Comparison of ENCODE assay signal across 1 cellular context in the genomic region with DNA sequence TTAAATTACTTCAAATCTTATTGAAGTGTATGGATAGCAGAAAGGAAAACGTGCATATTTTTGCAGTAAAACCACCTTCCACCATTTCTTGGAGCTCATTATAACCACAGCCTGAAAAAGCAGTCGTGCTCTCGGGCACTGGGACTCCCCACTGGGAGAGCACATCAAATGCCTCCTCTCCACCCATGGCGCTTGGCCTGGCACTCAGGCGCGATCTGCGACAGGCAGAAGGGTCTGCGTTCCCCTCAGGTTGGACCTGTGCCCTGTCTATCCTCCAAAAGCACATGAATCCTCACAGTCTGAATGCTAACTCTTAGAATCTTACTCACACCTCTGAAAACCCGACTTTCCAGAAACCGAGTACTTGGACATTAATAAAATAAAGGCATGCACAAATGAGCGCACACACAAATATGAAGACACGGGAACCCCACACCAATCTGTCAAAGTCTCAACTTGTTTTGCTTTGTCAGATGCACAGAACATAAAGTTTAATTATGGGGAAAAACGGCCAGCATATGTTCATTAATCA.
TF ChIP-seq lines count a peak whose summit lies in the region.

No MANE protein-coding gene starts in this region.

TF ChIP-seq in SK-N-SH treated with all-trans-retinoic acid at 6 μM for 48 hours, 23 proteins besides CTCF, POLR2A, EP300 and RAD21:
- TF ChIP-seq, protein P1, sequence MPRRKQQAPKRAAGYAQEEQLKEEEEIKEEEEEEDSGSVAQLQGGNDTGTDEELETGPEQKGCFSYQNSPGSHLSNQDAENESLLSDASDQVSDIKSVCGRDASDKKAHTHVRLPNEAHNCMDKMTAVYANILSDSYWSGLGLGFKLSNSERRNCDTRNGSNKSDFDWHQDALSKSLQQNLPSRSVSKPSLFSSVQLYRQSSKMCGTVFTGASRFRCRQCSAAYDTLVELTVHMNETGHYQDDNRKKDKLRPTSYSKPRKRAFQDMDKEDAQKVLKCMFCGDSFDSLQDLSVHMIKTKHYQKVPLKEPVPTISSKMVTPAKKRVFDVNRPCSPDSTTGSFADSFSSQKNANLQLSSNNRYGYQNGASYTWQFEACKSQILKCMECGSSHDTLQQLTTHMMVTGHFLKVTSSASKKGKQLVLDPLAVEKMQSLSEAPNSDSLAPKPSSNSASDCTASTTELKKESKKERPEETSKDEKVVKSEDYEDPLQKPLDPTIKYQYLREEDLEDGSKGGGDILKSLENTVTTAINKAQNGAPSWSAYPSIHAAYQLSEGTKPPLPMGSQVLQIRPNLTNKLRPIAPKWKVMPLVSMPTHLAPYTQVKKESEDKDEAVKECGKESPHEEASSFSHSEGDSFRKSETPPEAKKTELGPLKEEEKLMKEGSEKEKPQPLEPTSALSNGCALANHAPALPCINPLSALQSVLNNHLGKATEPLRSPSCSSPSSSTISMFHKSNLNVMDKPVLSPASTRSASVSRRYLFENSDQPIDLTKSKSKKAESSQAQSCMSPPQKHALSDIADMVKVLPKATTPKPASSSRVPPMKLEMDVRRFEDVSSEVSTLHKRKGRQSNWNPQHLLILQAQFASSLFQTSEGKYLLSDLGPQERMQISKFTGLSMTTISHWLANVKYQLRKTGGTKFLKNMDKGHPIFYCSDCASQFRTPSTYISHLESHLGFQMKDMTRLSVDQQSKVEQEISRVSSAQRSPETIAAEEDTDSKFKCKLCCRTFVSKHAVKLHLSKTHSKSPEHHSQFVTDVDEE (CRISPR knock-in tag; IDR thresholded peaks at IDR 0.05): no peak
- TF ChIP-seq, protein P2, sequence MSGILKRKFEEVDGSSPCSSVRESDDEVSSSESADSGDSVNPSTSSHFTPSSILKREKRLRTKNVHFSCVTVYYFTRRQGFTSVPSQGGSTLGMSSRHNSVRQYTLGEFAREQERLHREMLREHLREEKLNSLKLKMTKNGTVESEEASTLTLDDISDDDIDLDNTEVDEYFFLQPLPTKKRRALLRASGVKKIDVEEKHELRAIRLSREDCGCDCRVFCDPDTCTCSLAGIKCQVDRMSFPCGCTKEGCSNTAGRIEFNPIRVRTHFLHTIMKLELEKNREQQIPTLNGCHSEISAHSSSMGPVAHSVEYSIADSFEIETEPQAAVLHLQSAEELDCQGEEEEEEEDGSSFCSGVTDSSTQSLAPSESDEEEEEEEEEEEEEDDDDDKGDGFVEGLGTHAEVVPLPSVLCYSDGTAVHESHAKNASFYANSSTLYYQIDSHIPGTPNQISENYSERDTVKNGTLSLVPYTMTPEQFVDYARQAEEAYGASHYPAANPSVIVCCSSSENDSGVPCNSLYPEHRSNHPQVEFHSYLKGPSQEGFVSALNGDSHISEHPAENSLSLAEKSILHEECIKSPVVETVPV (CRISPR knock-in tag; IDR thresholded peaks at IDR 0.05): no peak
TF ChIP-seq in SK-N-SH treated with all-trans-retinoic acid at 6 μM for 48 hours: peak in this region for 0.
